ENCODE assay signal across 1 cellular context in the genomic region with DNA sequence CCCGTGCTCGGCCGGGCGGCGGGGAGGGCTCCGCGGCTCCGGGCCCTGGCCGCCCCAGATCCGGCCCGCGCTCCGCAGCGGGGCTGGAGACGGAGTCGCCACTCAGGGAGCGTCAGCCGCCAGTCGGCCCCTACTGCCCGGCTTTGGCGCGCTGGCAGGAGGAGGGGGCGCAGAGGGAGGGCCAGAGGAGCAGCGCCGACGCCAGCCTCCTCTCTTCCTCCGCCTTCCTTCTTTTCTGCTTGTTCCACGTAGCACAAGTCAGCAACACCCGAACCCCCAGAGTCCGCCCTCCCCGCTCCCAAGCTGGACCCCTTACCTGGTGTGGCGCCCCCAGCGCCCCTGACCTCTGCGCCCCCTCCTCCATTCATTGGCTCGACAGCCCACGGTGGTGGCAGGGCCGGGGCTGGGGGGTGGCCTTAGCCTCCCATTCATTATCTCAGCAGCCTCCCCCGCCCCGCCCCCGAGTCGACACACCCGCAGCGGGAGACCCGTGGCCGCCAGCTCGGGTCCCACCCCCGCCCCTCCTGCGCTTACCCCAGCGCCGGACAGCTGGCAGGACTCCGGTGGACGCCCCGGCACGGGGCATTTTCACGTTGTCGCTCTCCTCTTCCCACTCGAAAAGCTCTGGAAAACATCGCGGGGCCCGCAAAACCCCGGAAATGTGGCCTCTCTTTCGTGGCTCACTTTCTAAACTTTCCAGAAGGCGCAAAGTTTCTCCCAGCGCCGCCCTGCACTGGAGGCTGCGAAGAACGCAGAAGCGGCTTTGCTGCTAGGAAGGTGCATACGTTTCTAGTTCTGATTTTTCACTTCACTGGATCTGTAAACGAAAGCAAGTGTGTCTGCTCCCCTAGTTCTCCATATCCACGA.
TF ChIP-seq lines count a peak whose summit lies in the region.

LPAR1 (minus strand) TSS at position 135 of the 867 bp plus-strand sequence. CDS start 66,353 bp downstream, outside the sequence.

TF ChIP-seq in H1, 55 proteins besides CTCF, POLR2A, EP300 and RAD21 (continued from another document):
- TF ChIP-seq HDAC2 (IDR thresholded peaks at IDR 0.05; ENCODE audit: borderline replicate concordance in 1 of 2, low read depth in 2 of 2, low read length in 2 of 2), result no peak
- no peak for TF ChIP-seq JUND (IDR thresholded peaks at IDR 0.05; ENCODE audit: low read length)
- no peak for TF ChIP-seq CBX5 (IDR thresholded peaks at IDR 0.05; ENCODE audit: low read depth, low read length)
- no peak for TF ChIP-seq NRF1 (IDR thresholded peaks at IDR 0.05; ENCODE audit: low read depth, low read length)
- TF ChIP-seq FOSL1 (IDR thresholded peaks at IDR 0.05; ENCODE audit: insufficient read depth, low read depth, low read length), result no peak
- no peak for TF ChIP-seq POU5F1 (IDR thresholded peaks at IDR 0.05; ENCODE audit: low read depth, low read length)
- peak; percentile 52 for TF ChIP-seq SUZ12 (IDR thresholded peaks at IDR 0.05; ENCODE audit: low read length)
- TF ChIP-seq TBP (IDR thresholded peaks at IDR 0.05; ENCODE audit: low read depth, low read length), result no peak
- no peak for TF ChIP-seq BRCA1 (IDR thresholded peaks at IDR 0.05; ENCODE audit: low read depth, low read length)
- peak; percentile 26; the same call in 1 of the 2 replicates for TF ChIP-seq CREB1 (IDR thresholded peaks at IDR 0.05)
- TF ChIP-seq ASH2L (IDR thresholded peaks at IDR 0.05; ENCODE audit: low read length), result peak; percentile 27
- TF ChIP-seq SAP30 (IDR thresholded peaks at IDR 0.05; ENCODE audit: insufficient read depth, insufficient replicate concordance, low read length), result no peak
- TF ChIP-seq POLR2AphosphoS5 (IDR thresholded peaks at IDR 0.05; ENCODE audit: low read depth, low read length), result no peak
- no peak for TF ChIP-seq CHD7 (IDR thresholded peaks at IDR 0.05; ENCODE audit: insufficient replicate concordance, low read length)
- no peak for TF ChIP-seq RBBP5 (IDR thresholded peaks at IDR 0.05; ENCODE audit: borderline replicate concordance, low read depth, low read length)
- TF ChIP-seq, protein P1, sequence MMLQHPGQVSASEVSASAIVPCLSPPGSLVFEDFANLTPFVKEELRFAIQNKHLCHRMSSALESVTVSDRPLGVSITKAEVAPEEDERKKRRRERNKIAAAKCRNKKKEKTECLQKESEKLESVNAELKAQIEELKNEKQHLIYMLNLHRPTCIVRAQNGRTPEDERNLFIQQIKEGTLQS (IDR thresholded peaks at IDR 0.05; ENCODE audit: insufficient read depth, low read depth, low read length), result no peak
- no peak; the same call in 1 of the 2 replicates for TF ChIP-seq PHF8 (conservative IDR thresholded peaks at IDR 0.05; ENCODE audit: low read depth, low read length)
- no peak for TF ChIP-seq E2F6 (IDR thresholded peaks at IDR 0.05)
- TF ChIP-seq, protein P2, sequence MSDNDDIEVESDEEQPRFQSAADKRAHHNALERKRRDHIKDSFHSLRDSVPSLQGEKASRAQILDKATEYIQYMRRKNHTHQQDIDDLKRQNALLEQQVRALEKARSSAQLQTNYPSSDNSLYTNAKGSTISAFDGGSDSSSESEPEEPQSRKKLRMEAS (IDR thresholded peaks at IDR 0.05), result no peak
- TF ChIP-seq GABPA (IDR thresholded peaks at IDR 0.05; ENCODE audit: borderline replicate concordance, insufficient read depth, low read length), result no peak
- no peak for TF ChIP-seq GTF2F1 (IDR thresholded peaks at IDR 0.05; ENCODE audit: borderline replicate concordance, low read depth, low read length)
- TF ChIP-seq SP4 (IDR thresholded peaks at IDR 0.05; ENCODE audit: low read length), result no peak
- TF ChIP-seq JUN (IDR thresholded peaks at IDR 0.05; ENCODE audit: low read depth, low read length), result no peak
- 0 out of 2 replicates have a peak, but pooled peaks have one; percentile 25 for TF ChIP-seq EGR1 (IDR thresholded peaks at IDR 0.05; ENCODE audit: borderline replicate concordance, low read depth, low read length)
- TF ChIP-seq CBX8 (IDR thresholded peaks at IDR 0.05; ENCODE audit: borderline replicate concordance, low read depth, low read length), result no peak
- TF ChIP-seq SIN3A (conservative IDR thresholded peaks at IDR 0.05 in 1 of 2, IDR thresholded peaks at IDR 0.05 in 1 of 2; ENCODE audit: low read depth in 1 of 2, low read length in 2 of 2), result no peak
